ENCODE assay signal across 22 cellular contexts in the genomic region with DNA sequence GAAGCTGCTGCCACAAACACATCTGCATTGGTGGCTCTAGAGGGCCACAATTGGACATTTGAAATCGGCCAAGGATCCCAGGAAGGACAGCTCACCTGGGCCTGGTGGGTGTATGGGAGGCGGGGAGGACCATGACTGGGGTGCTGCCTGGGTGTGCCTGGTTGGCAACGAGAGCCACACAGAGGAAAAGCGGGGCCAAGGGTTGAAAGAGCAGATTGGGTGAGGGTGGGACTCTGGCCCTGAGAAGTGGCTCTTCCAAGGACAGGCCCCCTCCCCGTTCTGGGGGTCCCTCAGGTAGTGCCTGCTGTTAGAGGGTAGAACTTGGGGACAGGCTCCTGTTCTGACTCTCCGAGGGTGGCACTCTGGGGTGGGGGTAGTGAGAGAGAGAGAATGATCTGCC.
"Had no signal": no experiment of that assay in that cellular context is flagged by ENCODE, and none has a peak within 500 bp of the region (broad histone marks: within the 10 kb centered on the region; RNA-seq: fewer than 3 reads in every experiment).

No MANE protein-coding gene starts in this region.

- H3K4me1 Mint-ChIP-seq: immature natural killer cell, memory B cell, natural killer cell had no signal

- H3K36me3 Mint-ChIP-seq: activated naive CD8-positive, alpha-beta T cell; immature natural killer cell; memory B cell; natural killer cell had no signal

- H3K4me1 ChIP-seq: body of pancreas, prostate gland, transverse colon had no signal

- H3K4me3 ChIP-seq: body of pancreas, cardiac muscle cell, ovary, prostate gland, testis, transverse colon had no signal

- H3K9me3 ChIP-seq: body of pancreas, neutrophil, ovary, prostate gland, testis, transverse colon had no signal

- H3K27me3 ChIP-seq: body of pancreas, cardiac muscle cell, ovary, testis, transverse colon had no signal

- DNase-seq: activated CD4-positive, alpha-beta T cell treated with anti-CD3 and anti-CD28 coated beads for 4 hours; activated CD4-positive, alpha-beta T cell treated with anti-CD3 and anti-CD28 coated beads, Interleukin-2, amount 50 U/mL, for 4 hours; activated naive CD4-positive, alpha-beta T cell; activated T-cell treated with anti-CD3 and anti-CD28 coated beads for 4 hours; activated T-cell treated with anti-CD3 and anti-CD28 coated beads, Interleukin-2, amount 50 U/mL, for 72 hours; aorta; cortex of kidney; foreskin fibroblast; hippocampal formation; immature natural killer cell; natural killer cell; ovary; stimulated activated naive CD4-positive, alpha-beta T cell treated with Interleukin-2 at 50 U/mL for 16 hours; testis; transverse colon had no signal

- H3K27me3 Mint-ChIP-seq: activated naive CD8-positive, alpha-beta T cell had no signal

- H3K27ac Mint-ChIP-seq: activated naive CD8-positive, alpha-beta T cell; activated T-cell treated with anti-CD3 and anti-CD28 coated beads, Interleukin-2, amount 50 U/mL, for 72 hours; immature natural killer cell; memory B cell; natural killer cell had no signal

- H3K9me3 Mint-ChIP-seq: activated T-cell treated with anti-CD3 and anti-CD28 coated beads, Interleukin-2, amount 50 U/mL, for 72 hours; immature natural killer cell; memory B cell; natural killer cell had no signal

- H3K36me3 ChIP-seq: cardiac muscle cell, neutrophil, ovary, prostate gland, transverse colon had no signal

- H3K27ac ChIP-seq: body of pancreas, cardiac muscle cell, neutrophil, ovary, prostate gland, testis, transverse colon, VCaP had no signal

- H3K4me3 Mint-ChIP-seq: activated naive CD8-positive, alpha-beta T cell; activated T-cell treated with anti-CD3 and anti-CD28 coated beads, Interleukin-2, amount 50 U/mL, for 72 hours; immature natural killer cell; memory B cell; natural killer cell had no signal
